In the genomic region with DNA sequence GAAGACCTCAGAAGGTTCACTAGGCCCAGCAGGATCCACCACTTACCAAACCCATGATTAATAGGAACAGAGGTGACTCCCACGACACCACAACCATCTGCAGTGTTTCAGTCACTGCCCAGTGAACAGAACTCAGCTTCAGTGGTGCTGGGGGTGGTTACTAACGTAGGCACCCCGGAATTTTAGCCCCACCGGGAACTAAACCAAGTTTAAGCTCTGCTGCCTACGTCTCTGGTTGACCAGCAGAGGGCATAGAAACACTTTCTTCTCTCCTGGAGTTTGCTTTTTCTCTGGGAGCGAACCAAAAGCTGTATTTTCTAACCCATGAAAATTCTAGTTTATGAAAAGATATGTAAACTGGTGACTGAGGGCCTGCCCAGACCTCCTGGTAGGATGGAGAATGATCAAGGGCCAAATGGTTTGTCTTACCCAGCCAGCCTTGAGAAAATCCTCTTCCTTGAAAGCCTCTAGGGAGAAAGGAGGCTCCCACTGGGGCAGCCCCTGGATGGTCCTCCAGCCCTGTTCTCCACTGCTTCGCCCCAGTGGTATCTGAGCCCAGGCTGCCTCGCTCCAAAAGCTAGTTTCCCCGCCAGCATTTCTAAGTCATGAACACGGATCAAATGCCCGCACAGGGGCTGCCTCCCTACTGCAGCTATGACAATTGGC, we compare ENCODE assay signal across 9 cellular contexts.
A peak's percentile ranks its signal among the peaks of the same experiment; 100 is the strongest.
DNase-seq lines count a peak whose midpoint lies in the region; ATAC-seq and TF ChIP-seq lines count a peak whose summit lies in the region.
"Had no signal": no experiment of that assay in that cellular context is flagged by ENCODE, and none has a peak within 500 bp of the region (broad histone marks: within the 10 kb centered on the region; RNA-seq: fewer than 3 reads in every experiment).

No MANE protein-coding gene starts in this region.

- POLR2A ChIA-PET in AG04449 (lab: Yijun Ruan, JAX): interaction anchor here (0.6 to 1.1 kb wide), 3 partner anchors 267 to 544 kb away, joined by 3 to 4 read pairs (median 3); partner anchors contain the start of gene RBM25

- peaks cover 35% of the 10 kb centered on the region for H3K27me3 Mint-ChIP-seq in osteocyte (ENCODE audit: unreplicated experiment)

- no peak for ATAC-seq in GM18867 (IDR thresholded peaks at IDR 0.05; ENCODE audit: unreplicated experiment)

- H3K4me3 Mint-ChIP-seq in osteocyte (ENCODE audit: unreplicated experiment): no peak overlapping the region
- H3K4me3 Mint-ChIP-seq: stimulated activated naive B cell treated with anti-CD40 and anti-IgM and Interleukin-4, amounts not matched to agents 10 μg/mL and 1 μg/mL and 100 μg/mL, for 72 hours had no signal

- no peak overlapping the region for H3K27ac ChIP-seq in substantia nigra (ENCODE audit: low read depth, low read length, poor library complexity, severe bottlenecking)

- H3K27ac Mint-ChIP-seq in osteocyte (ENCODE audit: unreplicated experiment): no peak overlapping the region

- H3K9me3 Mint-ChIP-seq in osteocyte (ENCODE audit: unreplicated experiment): no peaks in the 10 kb centered on the region
- H3K9me3 Mint-ChIP-seq: stimulated activated naive B cell treated with anti-CD40 and anti-IgM and Interleukin-4, amounts not matched to agents 10 μg/mL and 1 μg/mL and 100 μg/mL, for 72 hours had no signal

- TF ChIP-seq CTCF in AG04449 (IDR thresholded peaks at IDR 0.05; ENCODE audit: insufficient read depth, low read length, missing control alignments) (peak; percentile 74), GM12865 (IDR thresholded peaks at IDR 0.05; ENCODE audit: insufficient read depth, low read depth, low read length, missing control alignments) (peak; percentile 63), epithelial cell of proximal tubule (conservative IDR thresholded peaks at IDR 0.05; ENCODE audit: low read depth, low read length) (peak; percentile 91), osteocyte (IDR thresholded peaks at IDR 0.05) (peak; percentile 89)

- CTCF ChIA-PET in AG04449 (lab: Yijun Ruan, JAX): interaction anchor here (0.6 to 24.4 kb wide), 100 partner anchors 9 to 1117 kb away, joined by 3 to 782 read pairs (median 4); partner anchors contain the start of genes DPF3 and RBM25

- H3K4me3 ChIP-seq in AG04449 (ENCODE audit: low read depth, low read length) (no peak overlapping the region), GM12865 (ENCODE audit: low read depth, low read length) (no peak overlapping the region), epithelial cell of proximal tubule (ENCODE audit: low read depth, low read length) (no peak overlapping the region)

- peaks cover 8% of the 10 kb centered on the region for H3K4me1 Mint-ChIP-seq in osteocyte (ENCODE audit: unreplicated experiment)

- no peaks in the 10 kb centered on the region for H3K36me3 Mint-ChIP-seq in osteocyte (ENCODE audit: unreplicated experiment)
- H3K36me3 Mint-ChIP-seq: stimulated activated naive B cell treated with anti-CD40 and anti-IgM and Interleukin-4, amounts not matched to agents 10 μg/mL and 1 μg/mL and 100 μg/mL, for 72 hours had no signal

- peak; percentile 14 for DNase-seq in AG04449 (ENCODE audit: low read depth, low spot score)
- DNase-seq in GM12865 (ENCODE audit: low read depth): peak; percentile 63
- peak; percentile 37 for DNase-seq in OCI-M1 (lab: John Stamatoyannopoulos, UW)
- peak; percentile 22 for DNase-seq in epithelial cell of proximal tubule (ENCODE audit: low read depth)
- DNase-seq in osteocyte (ENCODE audit: extremely low spot score, unreplicated experiment): peak; percentile 76
- no peak for DNase-seq in substantia nigra (lab: John Stamatoyannopoulos, UW)
- DNase-seq in KG1 (lab: John Stamatoyannopoulos, UW): no peak
- DNase-seq: stimulated activated naive B cell treated with anti-CD40 and anti-IgM and Interleukin-4, amounts not matched to agents 10 μg/mL and 1 μg/mL and 100 μg/mL, for 72 hours had no signal

Comparison
In these comparisons a context has a peak if more than half of its experiments do, and no peak if none do; other contexts are left out.
1. DNase-seq: peak in AG04449 (single experiment), GM12865 (single experiment), OCI-M1 (single experiment), epithelial cell of proximal tubule (single experiment) and osteocyte (single experiment); none in substantia nigra (0 of 49) and KG1 (single experiment).
2. Peak in every context shown above with its lines, with median percentiles within 50 percentile points of each other: CTCF ChIP-seq.